In the genomic region with DNA sequence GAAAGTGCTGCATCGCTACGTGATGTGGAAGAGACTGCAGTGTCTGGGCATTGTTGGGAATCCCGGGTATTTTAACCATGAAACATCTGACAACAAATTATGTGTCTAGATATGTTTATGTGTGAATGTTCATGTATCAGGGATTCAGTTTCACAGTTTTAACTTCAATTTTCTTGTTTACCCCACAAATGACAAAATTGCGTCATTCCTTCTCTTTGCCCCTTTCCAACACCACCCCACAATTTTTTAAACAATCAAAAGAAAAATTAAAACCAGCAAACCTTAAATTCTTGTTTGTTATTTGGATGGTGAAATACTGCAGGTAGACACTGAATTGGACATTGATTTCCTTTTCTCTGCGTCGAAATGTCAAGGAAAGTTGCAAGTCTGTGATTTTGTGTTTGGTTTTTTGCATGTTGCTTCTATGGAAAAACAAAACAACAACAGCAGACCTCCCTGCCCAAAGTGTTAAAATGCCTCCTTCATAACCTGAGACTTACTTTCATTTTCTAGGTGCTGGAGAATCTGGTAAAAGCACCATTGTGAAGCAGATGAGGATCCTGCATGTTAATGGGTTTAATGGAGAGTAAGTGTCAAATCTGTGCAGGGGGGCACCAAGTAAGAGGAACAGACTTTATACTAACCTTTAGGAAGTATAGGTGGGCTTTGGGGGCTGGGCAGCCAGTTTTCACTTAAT, we compare ENCODE assay signal across 11 cellular contexts. TPM values are rescaled to one million over a fixed set of nuclear protein-coding genes. Genes with fewer than 3 reads are reported as not detected.
A peak's percentile ranks its signal among the peaks of the same experiment; 100 is the strongest.
DNase-seq lines count a peak whose midpoint lies in the region; ATAC-seq and TF ChIP-seq lines count a peak whose summit lies in the region.
"Had no signal": no experiment of that assay in that cellular context is flagged by ENCODE, and none has a peak within 500 bp of the region (broad histone marks: within the 10 kb centered on the region; RNA-seq: fewer than 3 reads in every experiment).

No MANE protein-coding gene starts in this region.

- H3K36me3 ChIP-seq in cardiac muscle cell (peaks cover 2% of the 10 kb centered on the region), transverse colon (peaks cover 0 to 8% (median 0%) of the 10 kb centered on the region in 4 donors), uterus (no peaks in the 10 kb centered on the region)

- no peak for TF ChIP-seq POLR2A in transverse colon (IDR thresholded peaks at IDR 0.05)
- no peak for TF ChIP-seq POLR2A in uterus (IDR thresholded peaks at IDR 0.05)

- H3K27me3 ChIP-seq in cardiac muscle cell: no peaks in the 10 kb centered on the region
- no peaks in the 10 kb centered on the region for H3K27me3 ChIP-seq in transverse colon
- H3K27me3 ChIP-seq in uterus: no peaks in the 10 kb centered on the region

- peaks cover 67% of the 10 kb centered on the region for H3K4me1 Mint-ChIP-seq in activated naive CD8-positive, alpha-beta T cell (ENCODE audit: low read depth)
- H3K4me1 Mint-ChIP-seq in immature natural killer cell: peaks cover 57 to 76% of the 10 kb centered on the region in 2 donors

- H3K9me3 ChIP-seq in cardiac muscle cell (ENCODE audit: low read depth): no peaks in the 10 kb centered on the region
- no peaks in the 10 kb centered on the region for H3K9me3 ChIP-seq in transverse colon
- H3K9me3 ChIP-seq in uterus: no peaks in the 10 kb centered on the region

- DNase-seq in cardiac muscle cell (ENCODE audit: low read depth in 1 of 2, low spot score in 1 of 2) (no peak), left ventricle myocardium superior (no peak), immature natural killer cell (peak; percentile 17 to 32 (median 20)), transverse colon (no peak), uterus (no peak), mesenteric fat pad (ENCODE audit: low spot score) (no peak)
- DNase-seq: T1000 had no signal

- intact Hi-C loops in left ventricle myocardium superior (cut with micrococcal nuclease): loop anchor here (5.0 kb wide), 1 partner anchor 97 kb away; no protein-coding TSS in a partner anchor
- intact Hi-C loops in transverse colon (cut with DNase I; ENCODE audit: low total_unique reads): loop anchor here (10.0 kb wide), 1 partner anchor 90 kb away; a partner anchor contains a TSS
- intact Hi-C loops in uterus (cut with DNase I; ENCODE audit: low total_unique reads): loop anchor here (10.0 kb wide), 1 partner anchor 90 kb away; a partner anchor contains a TSS

- no peak for ATAC-seq in left ventricle myocardium superior
- ATAC-seq in GM19328 (IDR thresholded peaks at IDR 0.05; ENCODE audit: unreplicated experiment): no peak

- WGBS in transverse colon (ENCODE audit: low coverage in 1 of 2), 2 donors: 36 to 55% methylated on average over 6 of the region's 6 CpGs

- H3K9me3 Mint-ChIP-seq in activated naive CD8-positive, alpha-beta T cell (ENCODE audit: low read depth): no peaks in the 10 kb centered on the region
- no peaks in the 10 kb centered on the region for H3K9me3 Mint-ChIP-seq in immature natural killer cell

- no peak for TF ChIP-seq EP300 in transverse colon (IDR thresholded peaks at IDR 0.05; ENCODE audit: low read depth)

- peaks cover 65% of the 10 kb centered on the region for H3K4me1 ChIP-seq in cardiac muscle cell (ENCODE audit: low read depth)
- H3K4me1 ChIP-seq in transverse colon: peaks cover 23 to 65% (median 32%) of the 10 kb centered on the region in 4 donors
- H3K4me1 ChIP-seq in uterus: peaks cover 16 to 25% of the 10 kb centered on the region in 2 donors

- peak overlapping the region; percentile 92 for H3K27ac Mint-ChIP-seq in activated naive CD8-positive, alpha-beta T cell
- H3K27ac Mint-ChIP-seq in immature natural killer cell: peak overlapping the region; percentile 80 to 88 (median 86)

- H3K36me3 Mint-ChIP-seq in activated naive CD8-positive, alpha-beta T cell: peaks cover 8% of the 10 kb centered on the region
- no peaks in the 10 kb centered on the region for H3K36me3 Mint-ChIP-seq in immature natural killer cell

- H3K4me3 Mint-ChIP-seq in activated naive CD8-positive, alpha-beta T cell: peak overlapping the region; percentile 96
- peak overlapping the region; percentile 31 to 74 (median 50) for H3K4me3 Mint-ChIP-seq in immature natural killer cell

- no peaks in the 10 kb centered on the region for H3K27me3 Mint-ChIP-seq in activated naive CD8-positive, alpha-beta T cell
- peaks cover 9 to 14% (median 10%) of the 10 kb centered on the region in 3 donors for H3K27me3 Mint-ChIP-seq in immature natural killer cell (ENCODE audit: low read depth in 3 of 3)

- H3K27ac ChIP-seq in cardiac muscle cell: peak overlapping the region; percentile 35
- peak overlapping the region in 3 of 4 donors; percentile 21 to 100 (median 26) for H3K27ac ChIP-seq in transverse colon
- peak overlapping the region in 1 of 2 donors; percentile 58 for H3K27ac ChIP-seq in uterus
- H3K27ac ChIP-seq: epithelial cell of prostate had no signal

- in situ Hi-C loops in transverse colon (cut with MboI; ENCODE audit: low pct_ligation_motif_present in 1 of 4, low pct_unique_long_range_greater_than_20kb in 1 of 4, low sequenced_read_pairs in 3 of 4): no loop called here

- TF ChIP-seq CTCF in cardiac muscle cell (IDR thresholded peaks at IDR 0.05; ENCODE audit: low read depth, low read length): no peak
- no peak for TF ChIP-seq CTCF in transverse colon (IDR thresholded peaks at IDR 0.05)
- no peak for TF ChIP-seq CTCF in uterus (IDR thresholded peaks at IDR 0.05)

- H3K4me3 ChIP-seq in cardiac muscle cell: no peak overlapping the region
- peak overlapping the region in 1 of 4 donors; percentile 17 for H3K4me3 ChIP-seq in transverse colon
- no peak overlapping the region for H3K4me3 ChIP-seq in uterus
- H3K4me3 ChIP-seq: skin epidermis had no signal

RNA-seq across cellular contexts. Expression of a gene that starts 42.7 kb away (rescaled TPM):
- total RNA-seq in cardiac muscle cell: 1,319 and 1,641 TPM in 2 replicates
- 2,522 and 2,744 TPM in 2 replicates for polyA plus RNA-seq in cardiac muscle cell
- total RNA-seq in left ventricle myocardium superior: 1,575 TPM
- 100 to 1,000 TPM in 2 of 3 donors, 10 to 100 TPM in 1; 70.1 to 127 (median 107) TPM for polyA plus RNA-seq in immature natural killer cell
- 100 to 1,000 TPM; 501 to 716 (median 535) TPM for total RNA-seq in transverse colon
- 100 to 1,000 TPM; 281 to 822 (median 446) TPM for total RNA-seq in uterus
- total RNA-seq in mesenteric fat pad: 697 TPM

RNA-seq across cellular contexts. Expression of a gene that starts 44.5 kb away (rescaled TPM):
- total RNA-seq in cardiac muscle cell (1.3 and 1.8 TPM in 2 replicates), left ventricle myocardium superior (0.35 TPM), transverse colon (1 to 10 TPM in 1 of 4 donors, under 1 TPM in 1, not detected in 2; 0.55 to 1.1 TPM), uterus (1 to 10 TPM in 2 of 4 donors, under 1 TPM in 1, not detected in 1; 0.77 to 3.4 (median 1.2) TPM), mesenteric fat pad (0.42 TPM)
- polyA plus RNA-seq in cardiac muscle cell (1.3 and 1.4 TPM in 2 replicates), immature natural killer cell (not detected)

Comparison
In these comparisons a context has a peak if more than half of its experiments do, and no peak if none do; other contexts are left out.
1. DNase-seq: peak in immature natural killer cell (3 of 3); none in cardiac muscle cell (0 of 2), left ventricle myocardium superior (single experiment), transverse colon (single experiment), uterus (0 of 2) and mesenteric fat pad (single experiment).